In the genomic region with DNA sequence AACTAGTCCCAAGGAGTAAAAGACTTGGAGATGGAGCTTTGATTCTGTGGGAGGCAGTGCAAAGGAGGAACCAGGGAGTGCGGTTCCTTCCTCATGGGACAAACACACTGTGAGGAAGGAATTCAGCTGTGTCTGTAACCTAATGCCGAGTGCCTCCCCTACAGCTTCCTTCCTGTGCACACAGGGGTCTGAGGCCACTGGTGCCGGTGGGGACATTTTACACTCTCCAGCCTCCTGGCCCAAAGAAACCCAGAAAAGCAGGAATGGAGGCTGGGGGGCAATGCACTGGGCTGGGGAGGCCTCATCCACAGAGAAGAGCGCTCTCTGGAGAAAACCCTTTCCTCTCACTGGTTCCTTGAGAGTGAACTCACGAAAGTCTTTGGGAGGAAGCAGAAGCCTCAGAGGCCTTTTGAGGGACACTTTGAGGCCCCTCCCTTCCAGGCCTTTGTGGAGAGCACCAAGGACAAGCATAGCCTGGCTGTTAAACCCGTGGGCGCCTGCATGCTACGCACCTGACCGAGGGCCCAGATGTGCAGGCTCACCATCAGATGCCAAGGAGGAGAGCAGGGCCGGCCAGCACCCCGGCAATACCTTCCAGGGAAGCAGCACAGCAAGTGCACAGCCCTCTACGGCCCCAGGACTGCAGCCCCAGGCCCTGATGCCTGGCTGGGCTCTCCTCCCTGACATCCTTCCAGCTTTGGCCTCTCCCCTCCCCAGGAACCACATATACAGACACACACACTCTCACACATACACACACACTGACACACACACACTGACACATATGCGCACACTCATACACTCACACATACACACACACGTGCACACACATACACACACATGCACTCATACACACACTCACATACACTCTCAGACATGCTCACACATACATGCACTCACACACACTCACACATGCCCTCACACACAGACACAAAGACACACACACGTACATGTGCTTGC, we compare ENCODE assay signal across 14 cellular contexts. TPM values are rescaled to one million over a fixed set of nuclear protein-coding genes. Genes with fewer than 3 reads are reported as not detected.
DNase-seq lines count a peak whose midpoint lies in the region; ATAC-seq and TF ChIP-seq lines count a peak whose summit lies in the region.
"Had no signal": no experiment of that assay in that cellular context is flagged by ENCODE, and none has a peak within 500 bp of the region (broad histone marks: within the 10 kb centered on the region; RNA-seq: fewer than 3 reads in every experiment).

No MANE protein-coding gene starts in this region.

- H3K36me3 ChIP-seq in CD4-positive, CD25-positive, alpha-beta regulatory T cell (ENCODE audit: control insufficient read depth, insufficient read depth, low read length): no peaks in the 10 kb centered on the region
- H3K36me3 ChIP-seq in gastroesophageal sphincter (no peaks in the 10 kb centered on the region), neutrophil (no peaks in the 10 kb centered on the region), transverse colon (no peaks in the 10 kb centered on the region)

- TF ChIP-seq EP300 in gastroesophageal sphincter (IDR thresholded peaks at IDR 0.05): no peak
- TF ChIP-seq EP300 in transverse colon (IDR thresholded peaks at IDR 0.05; ENCODE audit: low read depth): no peak

- no peaks in the 10 kb centered on the region for H3K9me3 Mint-ChIP-seq in CD4-positive, CD25-positive, alpha-beta regulatory T cell
- H3K9me3 Mint-ChIP-seq in activated naive CD4-positive, alpha-beta T cell treated with anti-CD3 and anti-CD28 coated beads, Interleukin-2, amount 50 U/mL, for 72 hours: no peaks in the 10 kb centered on the region
- H3K9me3 Mint-ChIP-seq: CD8-positive, alpha-beta T cell had no signal

- TF ChIP-seq POLR2A in gastroesophageal sphincter (IDR thresholded peaks at IDR 0.05) (no peak), transverse colon (IDR thresholded peaks at IDR 0.05) (no peak)

- peaks cover 5% of the 10 kb centered on the region for H3K27me3 Mint-ChIP-seq in CD4-positive, CD25-positive, alpha-beta regulatory T cell

- H3K4me1 ChIP-seq in CD4-positive, CD25-positive, alpha-beta regulatory T cell (ENCODE audit: control insufficient read depth, insufficient read depth, low read length, poor library complexity, severe bottlenecking): no peaks in the 10 kb centered on the region
- H3K4me1 ChIP-seq in gastroesophageal sphincter (peaks cover 0 to 10% (median 0%) of the 10 kb centered on the region in 3 donors), neutrophil (ENCODE audit: control insufficient read depth in 1 of 2, insufficient read depth in 1 of 2, low read depth in 1 of 2, low read length in 1 of 2) (peaks cover 21 to 27% of the 10 kb centered on the region in 2 experiments), transverse colon (peaks cover 0 to 25% (median 9%) of the 10 kb centered on the region in 4 donors)

- no peak overlapping the region for H3K4me3 ChIP-seq in CD4-positive, CD25-positive, alpha-beta regulatory T cell (ENCODE audit: low read depth, low read length)
- H3K4me3 ChIP-seq in gastroesophageal sphincter (no peak overlapping the region), neutrophil (ENCODE audit: low read depth in 1 of 2, low read length in 1 of 2) (no peak overlapping the region), transverse colon (no peak overlapping the region)
- H3K4me3 ChIP-seq: SK-N-MC had no signal

- ATAC-seq in CD4-positive, CD25-positive, alpha-beta regulatory T cell (ENCODE audit: low read depth in 2 of 2): no peak
- peak; percentile 57 for ATAC-seq in gastroesophageal sphincter
- ATAC-seq in activated naive CD4-positive, alpha-beta T cell treated with anti-CD3 and anti-CD28 coated beads, Interleukin-2, amount 50 U/mL, for 72 hours: no peak
- ATAC-seq in GM18909 (IDR thresholded peaks at IDR 0.05; ENCODE audit: poor library complexity, unreplicated experiment): no peak
- ATAC-seq: CD8-positive, alpha-beta T cell had no signal

- intact Hi-C loops in transverse colon (cut with DNase I; ENCODE audit: low total_unique reads): no loop called here

- H3K36me3 Mint-ChIP-seq in CD4-positive, CD25-positive, alpha-beta regulatory T cell: no peaks in the 10 kb centered on the region
- no peaks in the 10 kb centered on the region for H3K36me3 Mint-ChIP-seq in activated naive CD4-positive, alpha-beta T cell treated with anti-CD3 and anti-CD28 coated beads, Interleukin-2, amount 50 U/mL, for 72 hours
- H3K36me3 Mint-ChIP-seq: CD8-positive, alpha-beta T cell had no signal

- peaks cover 0 to 20% (median 7%) of the 10 kb centered on the region in 4 donors for H3K4me1 Mint-ChIP-seq in CD4-positive, CD25-positive, alpha-beta regulatory T cell

- TF ChIP-seq CTCF in gastroesophageal sphincter (IDR thresholded peaks at IDR 0.05) (no peak), neutrophil (IDR thresholded peaks at IDR 0.05) (no peak), transverse colon (IDR thresholded peaks at IDR 0.05) (no peak)

- peak overlapping the region in 2 of 3 donors; percentile 5 to 31 for H3K27ac Mint-ChIP-seq in CD4-positive, CD25-positive, alpha-beta regulatory T cell
- H3K27ac Mint-ChIP-seq in activated naive CD4-positive, alpha-beta T cell treated with anti-CD3 and anti-CD28 coated beads, Interleukin-2, amount 50 U/mL, for 72 hours: peak overlapping the region in 1 of 2 donors; percentile 10
- H3K27ac Mint-ChIP-seq: CD8-positive, alpha-beta T cell had no signal

- no peak overlapping the region for H3K4me3 Mint-ChIP-seq in CD4-positive, CD25-positive, alpha-beta regulatory T cell
- H3K4me3 Mint-ChIP-seq: CD8-positive, alpha-beta T cell had no signal

- in situ Hi-C loops in KBM-7 (cut with MboI; ENCODE audit: low pct_unique_long_range_greater_than_20kb, low sequenced_read_pairs) (no loop called here), transverse colon (cut with MboI; ENCODE audit: low pct_ligation_motif_present in 1 of 4, low pct_unique_long_range_greater_than_20kb in 1 of 4, low sequenced_read_pairs in 3 of 4) (no loop called here)

- H3K27ac ChIP-seq in CD4-positive, CD25-positive, alpha-beta regulatory T cell (ENCODE audit: insufficient read depth, low read length, poor library complexity, severe bottlenecking): no peak overlapping the region
- H3K27ac ChIP-seq in gastroesophageal sphincter (peak overlapping the region in 2 of 4 donors; percentile 26 to 47), neutrophil (peak overlapping the region; percentile 33), transverse colon (peak overlapping the region in 2 of 4 donors; percentile 11)
- H3K27ac ChIP-seq: SK-N-MC had no signal

- 60 to 91% methylated on average over 3 to 5 of the region's 15 CpGs for WGBS in gastroesophageal sphincter (ENCODE audit: low coverage in 1 of 2), 2 donors
- 76 to 77% methylated on average over 3 to 15 of the region's 15 CpGs for WGBS in transverse colon (ENCODE audit: low coverage in 1 of 2), 2 donors

- no peak for DNase-seq in CD4-positive, CD25-positive, alpha-beta regulatory T cell
- DNase-seq in KBM-7 (peak; percentile 73), SW 1271 (lab: John Stamatoyannopoulos, UW) (no peak), transverse colon (no peak)
- DNase-seq in activated naive CD4-positive, alpha-beta T cell treated with anti-CD3 and anti-CD28 coated beads, Interleukin-2, amount 50 U/mL, for 72 hours (ENCODE audit: low spot score in 2 of 2): no peak
- DNase-seq: activated CD4-positive, alpha-beta T cell treated with anti-CD3 and anti-CD28 coated beads, Interleukin-2, amount 50 U/mL, for 4 hours; CD8-positive, alpha-beta T cell; midbrain; NCI-H1105 treated with DMSO at 0.1 percent for 48 hours; NCI-H526 had no signal

- H3K9me3 ChIP-seq in CD4-positive, CD25-positive, alpha-beta regulatory T cell (ENCODE audit: control insufficient read depth in 2 of 2, low read length in 2 of 2): no peaks in the 10 kb centered on the region
- H3K9me3 ChIP-seq in gastroesophageal sphincter: no peaks in the 10 kb centered on the region
- H3K9me3 ChIP-seq in neutrophil: no peaks in the 10 kb centered on the region
- no peaks in the 10 kb centered on the region for H3K9me3 ChIP-seq in transverse colon

- no peaks in the 10 kb centered on the region for H3K27me3 ChIP-seq in CD4-positive, CD25-positive, alpha-beta regulatory T cell (ENCODE audit: control insufficient read depth, insufficient read depth, low read length)
- no peaks in the 10 kb centered on the region for H3K27me3 ChIP-seq in gastroesophageal sphincter
- no peaks in the 10 kb centered on the region for H3K27me3 ChIP-seq in neutrophil
- no peaks in the 10 kb centered on the region for H3K27me3 ChIP-seq in transverse colon

RNA-seq across cellular contexts. Expression of a gene that starts 52.0 kb away (rescaled TPM):
- total RNA-seq in CD4-positive, CD25-positive, alpha-beta regulatory T cell: 1,380 TPM
- polyA plus RNA-seq in CD4-positive, CD25-positive, alpha-beta regulatory T cell: 100 to 1,000 TPM; 210 to 290 (median 243) TPM
- total RNA-seq in gastroesophageal sphincter (100 to 1,000 TPM; 285 to 493 (median 341) TPM), transverse colon (1,000 to 10,000 TPM in 1 of 4 donors, 100 to 1,000 TPM in 3; 362 to 1,916 (median 456) TPM)
- total RNA-seq in activated naive CD4-positive, alpha-beta T cell treated with anti-CD3 and anti-CD28 coated beads, Interleukin-2, amount 50 U/mL, for 72 hours: 100 to 1,000 TPM; 150 to 303 TPM
